Comparison of ENCODE assay signal across 1 cellular context in genomic region chr1:3796215-3797193, GRCh38.
TF ChIP-seq lines count a peak whose summit lies in the region.

Gene LRRC47 (minus strand): TSS chr1:3796498. CDS start chr1:3796476, 22 bp downstream.

TF ChIP-seq in HepG2, 621 proteins besides CTCF, POLR2A, EP300 and RAD21 (continued from another document and continues in another):
- 0 out of 2 replicates have a peak, but pooled peaks have one; percentile 50 for TF ChIP-seq ZNF720 (CRISPR knock-in tag; IDR thresholded peaks at IDR 0.05)
- TF ChIP-seq ZNF609 (CRISPR knock-in tag; IDR thresholded peaks at IDR 0.05; ENCODE audit: borderline replicate concordance) = no peak
- peak; percentile 93 for TF ChIP-seq ZMAT3 (CRISPR knock-in tag; conservative IDR thresholded peaks at IDR 0.05)
- 0 out of 2 replicates have a peak, but pooled peaks have one; percentile 38 for TF ChIP-seq GATA4 (IDR thresholded peaks at IDR 0.05; ENCODE audit: borderline replicate concordance, low read depth)
- no peak for TF ChIP-seq PLSCR1 (CRISPR knock-in tag; IDR thresholded peaks at IDR 0.05; ENCODE audit: borderline replicate concordance)
- TF ChIP-seq ZSCAN25 (CRISPR knock-in tag; IDR thresholded peaks at IDR 0.05) = peak; percentile 97
- no peak for TF ChIP-seq ZSCAN21 (CRISPR knock-in tag; IDR thresholded peaks at IDR 0.05; ENCODE audit: borderline replicate concordance)
- peak; percentile 95 for TF ChIP-seq ELF1 (CRISPR knock-in tag; IDR thresholded peaks at IDR 0.05)
- TF ChIP-seq DR1 (CRISPR knock-in tag; IDR thresholded peaks at IDR 0.05) = no peak; the same call in 1 of the 2 replicates
- TF ChIP-seq ZNF275 (CRISPR knock-in tag; IDR thresholded peaks at IDR 0.05; ENCODE audit: borderline replicate concordance) = no peak
- no peak for TF ChIP-seq SKI (IDR thresholded peaks at IDR 0.05; ENCODE audit: partially characterized antibody)
- TF ChIP-seq ZNF773 (CRISPR knock-in tag; IDR thresholded peaks at IDR 0.05; ENCODE audit: borderline replicate concordance) = no peak; the same call in 1 of the 2 replicates
- TF ChIP-seq SAP130 (CRISPR knock-in tag; IDR thresholded peaks at IDR 0.05; ENCODE audit: low read depth) = peak; percentile 97
- no peak for TF ChIP-seq ZNF766 (CRISPR knock-in tag; IDR thresholded peaks at IDR 0.05; ENCODE audit: borderline replicate concordance)
- TF ChIP-seq ZKSCAN5 (CRISPR knock-in tag; IDR thresholded peaks at IDR 0.05) = no peak
- TF ChIP-seq ZFP36L2 (CRISPR knock-in tag; IDR thresholded peaks at IDR 0.05) = no peak
- no peak for TF ChIP-seq ZSCAN20 (CRISPR knock-in tag; IDR thresholded peaks at IDR 0.05; ENCODE audit: borderline replicate concordance)
- no peak for TF ChIP-seq ZBTB46 (CRISPR knock-in tag; IDR thresholded peaks at IDR 0.05; ENCODE audit: borderline replicate concordance)
- TF ChIP-seq ZNF24 (IDR thresholded peaks at IDR 0.05) = no peak
- no peak for TF ChIP-seq USF2 (IDR thresholded peaks at IDR 0.05; ENCODE audit: low read depth, low read length)
- TF ChIP-seq USF2 (CRISPR knock-in tag; IDR thresholded peaks at IDR 0.05; ENCODE audit: borderline replicate concordance) = no peak
- peak; percentile 95; the same call in 1 of the 2 replicates for TF ChIP-seq ZNF234 (CRISPR knock-in tag; conservative IDR thresholded peaks at IDR 0.05)
- peak; percentile 76 for TF ChIP-seq TBX2 (CRISPR knock-in tag; IDR thresholded peaks at IDR 0.05; ENCODE audit: borderline replicate concordance)
- no peak for TF ChIP-seq MLXIP (CRISPR knock-in tag; IDR thresholded peaks at IDR 0.05; ENCODE audit: borderline replicate concordance)
- no peak for TF ChIP-seq MAFG (CRISPR knock-in tag; IDR thresholded peaks at IDR 0.05)
- TF ChIP-seq ZBTB8A (CRISPR knock-in tag; IDR thresholded peaks at IDR 0.05; ENCODE audit: borderline replicate concordance, low read depth) = no peak
- no peak; the same call in 1 of the 2 replicates for TF ChIP-seq TGIF2 (CRISPR knock-in tag; IDR thresholded peaks at IDR 0.05)
- peak; percentile 72 for TF ChIP-seq ATF2 (CRISPR knock-in tag; IDR thresholded peaks at IDR 0.05)
- no peak for TF ChIP-seq ZNF770 (CRISPR knock-in tag; IDR thresholded peaks at IDR 0.05)
- peak; percentile 92 for TF ChIP-seq KDM2A (CRISPR knock-in tag; IDR thresholded peaks at IDR 0.05; ENCODE audit: borderline replicate concordance, low read depth)
- TF ChIP-seq SP5 (CRISPR knock-in tag; IDR thresholded peaks at IDR 0.05; ENCODE audit: borderline replicate concordance, low read depth) = no peak; the same call in 1 of the 2 replicates
- TF ChIP-seq IKZF1 (IDR thresholded peaks at IDR 0.05) = no peak
